In the genomic region with DNA sequence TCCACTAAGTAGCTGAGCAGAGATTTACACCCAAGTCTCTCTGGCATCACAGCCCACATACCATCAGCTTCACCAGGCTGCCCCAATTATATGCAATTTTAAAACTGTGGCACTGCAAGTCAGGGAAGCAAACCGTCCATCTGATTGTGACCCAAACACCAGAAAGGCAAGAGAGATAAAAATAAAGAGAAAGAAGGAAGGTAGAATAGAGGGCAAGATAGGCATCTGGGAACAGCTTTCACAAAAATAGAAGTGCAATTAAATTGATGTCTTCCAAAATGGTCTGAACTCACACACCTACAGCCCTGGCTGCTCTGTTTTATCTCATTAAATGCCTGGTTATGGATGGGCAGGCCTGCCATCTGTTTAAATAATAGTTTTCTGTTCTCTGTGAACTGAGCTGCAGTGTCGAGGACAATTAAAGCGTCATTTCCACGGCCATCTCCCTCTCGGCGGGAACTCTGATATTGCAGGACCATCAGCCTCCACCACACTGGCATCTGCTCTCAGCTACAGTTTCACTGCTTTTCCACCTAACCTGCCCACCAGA, we compare ENCODE assay signal across 2 cellular contexts.
TF ChIP-seq lines count a peak whose summit lies in the region.

No MANE protein-coding gene starts in this region.

TF ChIP-seq in IMR-90, 13 proteins besides CTCF, POLR2A, EP300 and RAD21:
- TF ChIP-seq ELK1 (IDR thresholded peaks at IDR 0.05; ENCODE audit: borderline replicate concordance, low read depth, low read length) (no peak), MAFK (IDR thresholded peaks at IDR 0.05; ENCODE audit: low read depth, low read length) (no peak), CEBPB (IDR thresholded peaks at IDR 0.05; ENCODE audit: low read depth, low read length) (no peak), SMC3 (IDR thresholded peaks at IDR 0.05; ENCODE audit: low read depth, low read length) (no peak), MXI1 (IDR thresholded peaks at IDR 0.05; ENCODE audit: borderline replicate concordance, low read depth, low read length) (no peak), MAZ (IDR thresholded peaks at IDR 0.05; ENCODE audit: borderline replicate concordance, low read depth, low read length) (no peak), FOS (IDR thresholded peaks at IDR 0.05; ENCODE audit: low read depth, low read length) (no peak), NFE2L2 (IDR thresholded peaks at IDR 0.05; ENCODE audit: low read depth, low read length) (no peak), BHLHE40 (IDR thresholded peaks at IDR 0.05; ENCODE audit: low read depth, low read length) (no peak), CHD1 (IDR thresholded peaks at IDR 0.05; ENCODE audit: low read depth, low read length) (no peak), RCOR1 (IDR thresholded peaks at IDR 0.05; ENCODE audit: insufficient replicate concordance, low read length) (no peak), RFX5 (IDR thresholded peaks at IDR 0.05; ENCODE audit: low read depth, low read length) (no peak), USF2 (IDR thresholded peaks at IDR 0.05; ENCODE audit: low read depth, low read length) (no peak)
TF ChIP-seq in IMR-90: peak in this region for 0.

TF ChIP-seq in SK-N-SH, 30 proteins besides CTCF, POLR2A, EP300 and RAD21:
- TF ChIP-seq NRF1 (IDR thresholded peaks at IDR 0.05; ENCODE audit: low read depth, low read length) = no peak
- no peak for TF ChIP-seq TAF1 (IDR thresholded peaks at IDR 0.05; ENCODE audit: borderline replicate concordance, low read depth, low read length)
- no peak for TF ChIP-seq USF2 (IDR thresholded peaks at IDR 0.05; ENCODE audit: borderline replicate concordance, low read depth, low read length)
- 0 out of 2 replicates have a peak, but pooled peaks have one; percentile 31 for TF ChIP-seq MXI1 (IDR thresholded peaks at IDR 0.05; ENCODE audit: low read depth, low read length)
- peak; percentile 96 for TF ChIP-seq GATA2 (CRISPR knock-in tag; IDR thresholded peaks at IDR 0.05)
- peak; percentile 31; the same call in 1 of the 2 replicates for TF ChIP-seq TCF12 (IDR thresholded peaks at IDR 0.05)
- TF ChIP-seq PBX3 (IDR thresholded peaks at IDR 0.05) = no peak
- TF ChIP-seq YY1 (IDR thresholded peaks at IDR 0.05; ENCODE audit: low read depth) = no peak
- TF ChIP-seq ELF1 (IDR thresholded peaks at IDR 0.05) = no peak
- peak; percentile 66 for TF ChIP-seq CHD2 (IDR thresholded peaks at IDR 0.05; ENCODE audit: low read length, partially characterized antibody)
- no peak for TF ChIP-seq JUND (IDR thresholded peaks at IDR 0.05)
- peak; percentile 91 for TF ChIP-seq FOXJ3 (CRISPR knock-in tag; IDR thresholded peaks at IDR 0.05)
- peak; percentile 88 for TF ChIP-seq RCOR1 (IDR thresholded peaks at IDR 0.05; ENCODE audit: low read length)
